In genomic region chr4:158958489-158959270, GRCh38 we compare ENCODE assay signal across 22 cellular contexts.
DNase-seq lines count a peak whose midpoint lies in the region; FAIRE-seq and TF ChIP-seq lines count a peak whose summit lies in the region.
"Had no signal": no experiment of that assay in that cellular context is flagged by ENCODE, and none has a peak within 500 bp of the region (broad histone marks: within the 10 kb centered on the region; RNA-seq: fewer than 3 reads in every experiment).

No MANE protein-coding gene starts in this region.

- H3K4ac ChIP-seq in H1 (replicated peaks; ENCODE audit: insufficient read length, low read depth, low read length), result no peak overlapping the region

- H3K9ac ChIP-seq in H1 (replicated peaks in 1 of 4; ENCODE audit: extremely low read depth in 1 of 4, low read depth in 3 of 4, low read length in 3 of 4), result no peak overlapping the region
- H3K9ac ChIP-seq: KMS-11 had no signal

- no peaks in the 10 kb centered on the region for H3K79me1 ChIP-seq in H1 (ENCODE audit: low read depth, low read length)

- no peak for FAIRE-seq in H1 (lab: Jason Lieb, UNC)
- FAIRE-seq: GM12891, HTR-8/SVneo, RCC 7860 had no signal

- CTCF ChIA-PET in H1 (lab: Charles Lee; ENCODE audit: partially characterized antibody), result no interaction called here

- H2BK120ac ChIP-seq in H1 (replicated peaks; ENCODE audit: low read depth, low read length), result no peak overlapping the region

- intact Hi-C loops in ascending aorta (cut with DNase I), result no loop called here

- no peak overlapping the region for H3K14ac ChIP-seq in H1 (ENCODE audit: insufficient read length)

- 0 out of 2 replicates have a peak overlapping the region, but pooled peaks have one; percentile 46 for H2BK15ac ChIP-seq in H1 (ENCODE audit: low read length)

- H4K20me1 ChIP-seq in H1 (replicated peaks in 1 of 2; ENCODE audit: control insufficient read depth in 1 of 2, insufficient read depth in 2 of 2, low read length in 2 of 2), result no peaks in the 10 kb centered on the region

- no peak overlapping the region for H3K18ac ChIP-seq in H1 (ENCODE audit: extremely low read depth, low read length)

- no peak overlapping the region for H2AK5ac ChIP-seq in H1 (ENCODE audit: low read depth, low read length)

- H3K4me1 ChIP-seq in H1 (replicated peaks in 1 of 4; ENCODE audit: control insufficient read depth in 3 of 4, insufficient read depth in 4 of 4, low read length in 3 of 4) (peaks cover 0 to 3% (median 0%) of the 10 kb centered on the region in 4 experiments; a peak in 1 of 7 replicates), ascending aorta (no peaks in the 10 kb centered on the region)
- H3K4me1 ChIP-seq: SJSA1 had no signal

- no peak overlapping the region for H2BK5ac ChIP-seq in H1 (ENCODE audit: low read depth, low read length)

- H3K23me2 ChIP-seq in H1 (ENCODE audit: low read depth, low read length), result no peaks in the 10 kb centered on the region

- H3K27me3 ChIP-seq in H1 (replicated peaks in 1 of 4; ENCODE audit: control insufficient read depth in 3 of 4, extremely low read depth in 1 of 4, insufficient read depth in 3 of 4, low read length in 3 of 4) (no peaks in the 10 kb centered on the region), ascending aorta (no peaks in the 10 kb centered on the region)
- H3K27me3 ChIP-seq: SJSA1 had no signal

- no peaks in the 10 kb centered on the region for H3K79me2 ChIP-seq in H1 (ENCODE audit: control insufficient read depth in 1 of 2, insufficient read depth in 2 of 2, low read length in 2 of 2)

- H3K36me3 ChIP-seq in H1 (ENCODE audit: control insufficient read depth in 2 of 4, insufficient read depth in 4 of 4, low read length in 3 of 4), result no peaks in the 10 kb centered on the region
- no peaks in the 10 kb centered on the region for H3K36me3 ChIP-seq in ascending aorta
- H3K36me3 ChIP-seq: SJSA1 had no signal

- no peak overlapping the region for H3K23ac ChIP-seq in H1 (ENCODE audit: insufficient read length)

- in situ Hi-C loops in GM13977 (cut with MboI; ENCODE audit: low pct_unique_long_range_greater_than_20kb, low sequenced_read_pairs, unreplicated experiment), result no loop called here

- H3K4me3 ChIP-seq in H1 (ENCODE audit: extremely low read depth in 1 of 4, insufficient read depth in 2 of 4, low read depth in 3 of 4, low read length in 4 of 4) (no peak overlapping the region), ascending aorta (no peak overlapping the region)
- H3K4me3 ChIP-seq: SJSA1 had no signal

- H3K9me3 ChIP-seq in H1 (ENCODE audit: insufficient read depth in 2 of 2, low read depth in 1 of 2, low read length in 1 of 2) (peaks cover 0 to 2% of the 10 kb centered on the region in 2 experiments; a peak in 1 of 4 replicates), ascending aorta (no peaks in the 10 kb centered on the region)
- H3K9me3 ChIP-seq: SJSA1 had no signal

- DNase-seq in LoVo (ENCODE audit: low spot score), result peak; percentile 8
- DNase-seq in H1 (ENCODE audit: low read depth in 1 of 2, low spot score in 2 of 2), result no peak
- DNase-seq in iris pigment epithelial cell (ENCODE audit: low read depth), result peak; percentile 22
- no peak for DNase-seq in HCEC 1CT
- DNase-seq in Kasumi-1 (lab: John Stamatoyannopoulos, UW), result no peak
- DNase-seq in GM13977 (ENCODE audit: low spot score), result no peak
- DNase-seq in ascending aorta (ENCODE audit: low spot score in 2 of 2), result no peak
- DNase-seq: CD4-positive, CD25-positive, alpha-beta regulatory T cell; COR-L47; DMS 273 treated with DMSO at 0.1 percent for 48 hours; DMS79 treated with DMSO at 0.1 percent for 48 hours; GOT3; NCI-H1694 treated with DMSO at 0.1 percent for 48 hours; NCI-H2107; NCI-H446 treated with DMSO at 0.1 percent for 48 hours; NCI-H526 treated with DMSO at 0.1 percent for 48 hours; OCI-M1 had no signal

- H3K4me2 ChIP-seq in H1 (ENCODE audit: insufficient read depth in 1 of 2, low read depth in 2 of 2, low read length in 2 of 2), result no peak overlapping the region
- H3K4me2 ChIP-seq: KMS-11 had no signal

- TF ChIP-seq CTCF in H1 (IDR thresholded peaks at IDR 0.05; ENCODE audit: control extremely low read depth in 1 of 3, insufficient read depth in 1 of 3, low read depth in 1 of 3, low read length in 3 of 3) (no peak), GM13977 (IDR thresholded peaks at IDR 0.05; ENCODE audit: extremely low read depth, insufficient read depth, missing control alignments) (no peak), ascending aorta (IDR thresholded peaks at IDR 0.05) (no peak)

- H3K27ac ChIP-seq in H1 (ENCODE audit: low read depth, low read length), result no peak overlapping the region
- H3K27ac ChIP-seq in ascending aorta, result no peak overlapping the region
- H3K27ac ChIP-seq: KMS-11, SJSA1 had no signal

- H2BK12ac ChIP-seq in H1 (ENCODE audit: low read depth, low read length), result no peak overlapping the region

- no peak overlapping the region for H3K56ac ChIP-seq in H1 (replicated peaks; ENCODE audit: insufficient read length, low read depth, low read length)

- H4K8ac ChIP-seq in H1 (ENCODE audit: extremely low read depth, insufficient read depth, low read length), result no peak overlapping the region

- no peak overlapping the region for H2AFZ ChIP-seq in H1 (ENCODE audit: low read length)

- POLR2A ChIA-PET in H1 (lab: Charles Lee; ENCODE audit: partially characterized antibody), result no interaction called here

- no peak for TF ChIP-seq EP300 in H1 (IDR thresholded peaks at IDR 0.05; ENCODE audit: borderline replicate concordance in 1 of 2, low read depth in 2 of 2, low read length in 2 of 2)

- H4K5ac ChIP-seq in H1 (ENCODE audit: insufficient read length, low read depth, low read length), result no peak overlapping the region

- TF ChIP-seq RAD21 in H1 (IDR thresholded peaks at IDR 0.05 in 1 of 2, conservative IDR thresholded peaks at IDR 0.05 in 1 of 2; ENCODE audit: low read depth in 2 of 2, low read length in 2 of 2), result no peak

- no peak overlapping the region for H2BK20ac ChIP-seq in H1 (ENCODE audit: low read length)

- H4K91ac ChIP-seq in H1 (replicated peaks; ENCODE audit: insufficient read length, low read length), result no peak overlapping the region

- TF ChIP-seq POLR2A in H1 (IDR thresholded peaks at IDR 0.05; ENCODE audit: control extremely low read depth in 1 of 2, low read depth in 2 of 2, low read length in 2 of 2), result no peak

TF ChIP-seq in H1, 55 proteins besides CTCF, POLR2A, EP300 and RAD21 (continues in another document):
- TF ChIP-seq KDM4A (IDR thresholded peaks at IDR 0.05; ENCODE audit: low read depth, low read length, severe bottlenecking) (no peak), SIN3A (conservative IDR thresholded peaks at IDR 0.05 in 1 of 2, IDR thresholded peaks at IDR 0.05 in 1 of 2; ENCODE audit: low read depth in 1 of 2, low read length in 2 of 2) (no peak), TAF1 (IDR thresholded peaks at IDR 0.05; ENCODE audit: low read depth, low read length) (no peak), SP2 (IDR thresholded peaks at IDR 0.05; ENCODE audit: low read length) (no peak), BCL11A (IDR thresholded peaks at IDR 0.05; ENCODE audit: low read depth in 2 of 2, low read length in 2 of 2) (no peak)

Comparison
In these comparisons a context has a peak if more than half of its experiments do, and no peak if none do; other contexts are left out.
1. DNase-seq: peak in LoVo (single experiment) and iris pigment epithelial cell (single experiment); none in H1 (0 of 2), HCEC 1CT (single experiment), Kasumi-1 (0 of 2), GM13977 (single experiment) and ascending aorta (0 of 2).